9 cellular contexts compared by ENCODE assay signal in the genomic region with DNA sequence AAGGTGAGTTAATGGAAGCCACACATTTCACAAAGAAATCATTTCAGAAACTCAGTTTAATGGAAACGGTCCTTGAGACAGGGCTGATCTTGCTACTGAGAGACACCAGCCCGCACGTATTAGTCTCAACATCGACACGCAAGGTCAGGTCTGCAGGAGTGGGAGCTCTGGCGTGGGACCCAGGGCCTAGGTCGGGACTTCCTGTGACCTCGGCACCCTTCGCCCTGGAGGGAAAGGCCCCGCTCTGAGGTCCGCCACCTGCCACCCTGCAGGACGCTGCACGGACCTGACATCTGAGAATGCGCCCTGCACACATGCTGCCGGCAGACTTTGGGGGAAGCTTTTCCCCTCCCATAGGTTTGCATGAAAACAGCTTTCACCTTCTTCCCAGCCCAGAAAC. TPM values are rescaled to one million over a fixed set of nuclear protein-coding genes. Genes with fewer than 3 reads are reported as not detected.
"Had no signal": no experiment of that assay in that cellular context is flagged by ENCODE, and none has a peak within 500 bp of the region (broad histone marks: within the 10 kb centered on the region; RNA-seq: fewer than 3 reads in every experiment).

No MANE protein-coding gene starts in this region.

- H3K27ac Mint-ChIP-seq: HFFc6 had no signal

- H3K4me3 ChIP-seq: GM23248, HAP-1, K562 had no signal

- DNase-seq: GM23248, GOT3, H7, HFFc6, IMR-90 had no signal

- H3K4me3 Mint-ChIP-seq: HFFc6 had no signal

- H3K27ac ChIP-seq: GM23248, HL-60 had no signal

RNA-seq across cellular contexts. Expression of a gene that starts 59.7 kb away (rescaled TPM):
- total RNA-seq: HT1080 had no signal
